In genomic region chr1:107277022-107277421, GRCh38 we compare ENCODE assay signal across 8 cellular contexts.
DNase-seq lines count a peak whose midpoint lies in the region; ATAC-seq, FAIRE-seq and TF ChIP-seq lines count a peak whose summit lies in the region.

No MANE protein-coding gene starts in this region.

- peak; percentile 50 to 53 for TF ChIP-seq RAD21 in liver (IDR thresholded peaks at IDR 0.05)

- H3K27ac Mint-ChIP-seq in MCF 10A (ENCODE audit: low read depth, unreplicated experiment) = no peak overlapping the region

- no peak for TF ChIP-seq POLR2A in GM12892 (IDR thresholded peaks at IDR 0.05; ENCODE audit: low read depth, low read length)

- ATAC-seq in HG02571 (IDR thresholded peaks at IDR 0.05; ENCODE audit: unreplicated experiment) = no peak

- no peak overlapping the region for H3K4me3 ChIP-seq in liver (ENCODE audit: low read depth in 1 of 3, low read length in 3 of 3)

- POLR2A ChIA-PET in MCF 10A (lab: Yijun Ruan, JAX) = interaction anchor here (0.6 to 3.6 kb wide), 6 partner anchors 9 to 494 kb away, joined by 3 to 29 read pairs (median 3); no protein-coding TSS in a partner anchor

- DNase-seq in A172 (ENCODE audit: low spot score) = peak; percentile 4
- DNase-seq in GM12892 (ENCODE audit: insufficient read length) = no peak
- DNase-seq in NCI-H446 (lab: John Stamatoyannopoulos, UW) = peak; percentile 76 to 93
- peak; percentile 63 for DNase-seq in MCF 10A (ENCODE audit: unreplicated experiment)
- no peak for DNase-seq in effector CD8-positive, alpha-beta T cell (lab: John Stamatoyannopoulos, UW)
- DNase-seq in activated naive CD4-positive, alpha-beta T cell (lab: John Stamatoyannopoulos, UW) = no peak

- H3K4me1 ChIP-seq in liver (ENCODE audit: control insufficient read depth in 4 of 4, insufficient read depth in 4 of 4, low read length in 3 of 4) = no peaks in the 10 kb centered on the region

- no peaks in the 10 kb centered on the region for H3K27me3 Mint-ChIP-seq in MCF 10A (ENCODE audit: insufficient read depth, unreplicated experiment)

- H3K9me3 ChIP-seq in liver (ENCODE audit: control insufficient read depth in 4 of 4, low read length in 3 of 4) = no peaks in the 10 kb centered on the region

- TF ChIP-seq CTCF in MCF 10A (IDR thresholded peaks at IDR 0.05; ENCODE audit: unreplicated experiment) = peak; percentile 79
- peak; percentile 24 for TF ChIP-seq CTCF in liver (IDR thresholded peaks at IDR 0.05; ENCODE audit: low read depth, low read length, missing input control)

- no peaks in the 10 kb centered on the region for H3K27me3 ChIP-seq in liver (ENCODE audit: control insufficient read depth in 4 of 4, insufficient read depth in 4 of 4, low read length in 3 of 4)

- peaks cover 5% of the 10 kb centered on the region for H3K4me1 Mint-ChIP-seq in MCF 10A (ENCODE audit: insufficient read depth, unreplicated experiment)

- no peak overlapping the region for H3K9ac ChIP-seq in liver (ENCODE audit: low read depth in 1 of 2, low read length in 2 of 2)

- no peak overlapping the region for H3K27ac ChIP-seq in liver (ENCODE audit: low read depth in 1 of 2, low read length in 2 of 2)

- no peaks in the 10 kb centered on the region for H3K9me3 Mint-ChIP-seq in MCF 10A (ENCODE audit: unreplicated experiment)

- peak; percentile 75 for FAIRE-seq in GM12892 (lab: Jason Lieb, UNC)

- H3K4me3 Mint-ChIP-seq in MCF 10A (ENCODE audit: unreplicated experiment) = no peak overlapping the region

- no TSS peak for BruUV-seq in MCF 10A (replicated peaks; lab: Mats Ljungman, UMichigan)

- no peaks in the 10 kb centered on the region for H3K36me3 Mint-ChIP-seq in MCF 10A (ENCODE audit: insufficient read depth, unreplicated experiment)

- intact Hi-C loops in MCF 10A (cut with micrococcal nuclease) = loop anchor here (1.0 to 2.0 kb wide), 3 partner anchors 154 to 473 kb away; no protein-coding TSS in a partner anchor

- CTCF ChIA-PET in MCF 10A (lab: Yijun Ruan, JAX) = interaction anchor here (0.5 to 9.6 kb wide), 39 partner anchors 9 to 1420 kb away, joined by 3 to 223 read pairs (median 4); no protein-coding TSS in a partner anchor

- WGBS in liver = 9% methylated on average over 4 of the region's 4 CpGs

- no peaks in the 10 kb centered on the region for H3K36me3 ChIP-seq in liver (ENCODE audit: control insufficient read depth in 4 of 4, insufficient read depth in 3 of 4, low read depth in 1 of 4, low read length in 3 of 4)

TF ChIP-seq in liver, 16 proteins besides CTCF, POLR2A, EP300 and RAD21:
- TF ChIP-seq HNF4G (IDR thresholded peaks at IDR 0.05) (no peak), YY1 (IDR thresholded peaks at IDR 0.05) (no peak), FOXA2 (IDR thresholded peaks at IDR 0.05) (no peak), FOXA1 (IDR thresholded peaks at IDR 0.05) (no peak)

Comparison
In these comparisons a context has a peak if more than half of its experiments do, and no peak if none do; other contexts are left out.
1. DNase-seq: peak in A172 (single experiment), NCI-H446 (2 of 2) and MCF 10A (single experiment); none in GM12892 (single experiment), effector CD8-positive, alpha-beta T cell (single experiment) and activated naive CD4-positive, alpha-beta T cell (0 of 4).